In genomic region chr3:50300681-50301254, GRCh38 we compare ENCODE assay signal across 1 cellular context.
TF ChIP-seq lines count a peak whose summit lies in the region.

No MANE protein-coding gene starts in this region.

TF ChIP-seq in K562, 482 proteins besides CTCF, POLR2A, EP300 and RAD21:
- no peak for TF ChIP-seq ATF7 (IDR thresholded peaks at IDR 0.05)
- no peak for TF ChIP-seq PTTG1 (tag; IDR thresholded peaks at IDR 0.05; ENCODE audit: low read depth)
- no peak for TF ChIP-seq MAFF (IDR thresholded peaks at IDR 0.05; ENCODE audit: low read length)
- TF ChIP-seq SP2 (IDR thresholded peaks at IDR 0.05; ENCODE audit: extremely low read depth, low read depth, low read length, poor library complexity, severe bottlenecking) = no peak
- TF ChIP-seq TSC22D4 (tag; IDR thresholded peaks at IDR 0.05) = no peak
- TF ChIP-seq TAF9B (IDR thresholded peaks at IDR 0.05; ENCODE audit: partially characterized antibody) = no peak
- TF ChIP-seq ZNF668 (CRISPR knock-in tag; IDR thresholded peaks at IDR 0.05) = no peak
- TF ChIP-seq KLF1 (tag; IDR thresholded peaks at IDR 0.05) = no peak
- no peak for TF ChIP-seq RAD51 (IDR thresholded peaks at IDR 0.05; ENCODE audit: borderline replicate concordance, low read depth)
- TF ChIP-seq THRA (IDR thresholded peaks at IDR 0.05) = no peak
- TF ChIP-seq BCOR (IDR thresholded peaks at IDR 0.05) = no peak
- TF ChIP-seq XRCC5 (IDR thresholded peaks at IDR 0.05; ENCODE audit: low read depth, low read length) = no peak
- TF ChIP-seq ZNF347 (CRISPR knock-in tag; IDR thresholded peaks at IDR 0.05; ENCODE audit: low read depth) = no peak
- no peak for TF ChIP-seq RB1 (IDR thresholded peaks at IDR 0.05; ENCODE audit: low read depth)
